Comparison of ENCODE assay signal across 8 cellular contexts in genomic region chr9:128733256-128733655, GRCh38. TPM values are rescaled to one million over a fixed set of nuclear protein-coding genes. Genes with fewer than 3 reads are reported as not detected.
A peak's percentile ranks its signal among the peaks of the same experiment; 100 is the strongest.
DNase-seq lines count a peak whose midpoint lies in the region; ATAC-seq and TF ChIP-seq lines count a peak whose summit lies in the region.

No MANE protein-coding gene starts in this region.

- no peaks in the 10 kb centered on the region for H3K9me3 ChIP-seq in lung (ENCODE audit: control insufficient read depth in 2 of 2, insufficient read depth in 1 of 2, low read length in 1 of 2)
- no peaks in the 10 kb centered on the region for H3K9me3 ChIP-seq in upper lobe of right lung

- ATAC-seq in lung (ENCODE audit: insufficient read depth, low FRiP score) = peak; percentile 85
- ATAC-seq in upper lobe of right lung = peak; percentile 92
- ATAC-seq in HG02981 (IDR thresholded peaks at IDR 0.05; ENCODE audit: unreplicated experiment) = no peak

- H3K4me3 ChIP-seq in LNCaP clone FGC (ENCODE audit: low read depth, low read length) = no peak overlapping the region
- H3K4me3 ChIP-seq in lung = no peak overlapping the region
- no peak overlapping the region for H3K4me3 ChIP-seq in upper lobe of right lung

- intact Hi-C loops in upper lobe of right lung (cut with DNase I) = no loop called here

- H3K27ac ChIP-seq in lung (ENCODE audit: low read depth in 1 of 2, low read length in 1 of 2) = peak overlapping the region in 1 of 2 donors; percentile 46
- H3K27ac ChIP-seq in upper lobe of right lung = no peak overlapping the region

- H3K4me1 ChIP-seq in lung (ENCODE audit: control insufficient read depth in 2 of 2, insufficient read depth in 2 of 2, low read length in 2 of 2) = no peaks in the 10 kb centered on the region
- no peaks in the 10 kb centered on the region for H3K4me1 ChIP-seq in upper lobe of right lung

- TF ChIP-seq CTCF in LNCaP clone FGC (IDR thresholded peaks at IDR 0.05; ENCODE audit: control insufficient read depth, extremely low read depth, insufficient read depth) = peak; percentile 70
- TF ChIP-seq CTCF in lung (IDR thresholded peaks at IDR 0.05; ENCODE audit: control extremely low read depth, extremely low read depth) = peak; percentile 17
- TF ChIP-seq CTCF in upper lobe of right lung (IDR thresholded peaks at IDR 0.05) = peak; percentile 56

- peak; percentile 85 for DNase-seq in EL
- DNase-seq in LNCaP clone FGC (ENCODE audit: low read depth) = peak; percentile 10
- DNase-seq in RKO (ENCODE audit: low spot score) = peak; percentile 98
- peak; percentile 47 to 87 for DNase-seq in dermis microvascular lymphatic vessel endothelial cell (ENCODE audit: low read depth in 2 of 2)
- DNase-seq in lung (ENCODE audit: low spot score) = peak; percentile 74
- DNase-seq in upper lobe of right lung = peak; percentile 78
- no peak for DNase-seq in T-helper 9 cell

- H3K36me3 ChIP-seq in lung (ENCODE audit: control insufficient read depth in 2 of 2, insufficient read depth in 2 of 2, low read length in 2 of 2) = peaks cover 10 to 29% of the 10 kb centered on the region in 2 donors
- peaks cover 19% of the 10 kb centered on the region for H3K36me3 ChIP-seq in upper lobe of right lung

- no peaks in the 10 kb centered on the region for H3K27me3 ChIP-seq in lung (ENCODE audit: control insufficient read depth, insufficient read depth)
- no peaks in the 10 kb centered on the region for H3K27me3 ChIP-seq in upper lobe of right lung

- whole genome bisulfite sequencing in lung, 2 donors = 40 to 44% methylated on average over 9 of the region's 9 CpGs

RNA-seq across cellular contexts. Expression of gene ZDHHC12, which starts 9.3 kb away (rescaled TPM):
- total RNA-seq in dermis microvascular lymphatic vessel endothelial cell (46.1 and 55.5 TPM in 2 replicates), lung (10 to 100 TPM; 22.6 to 49.5 TPM), upper lobe of right lung (28.2 TPM)
- 100 to 1,000 TPM in 1 of 2 donors, 10 to 100 TPM in 1; 77.4 to 103 TPM for polyA plus RNA-seq in lung

RNA-seq across cellular contexts. Expression of gene PKN3, which starts 31.0 kb away (rescaled TPM):
- 10.2 and 12.1 TPM in 2 replicates for total RNA-seq in dermis microvascular lymphatic vessel endothelial cell
- 10 to 100 TPM in 1 of 2 donors, 1 to 10 TPM in 1; 4.1 to 19.3 TPM for total RNA-seq in lung
- polyA plus RNA-seq in lung = 10 to 100 TPM in 1 of 2 donors, 1 to 10 TPM in 1; 8.6 to 13.0 TPM
- 13.4 TPM for total RNA-seq in upper lobe of right lung

RNA-seq across cellular contexts. Expression of gene ZER1, which starts 38.5 kb away (rescaled TPM):
- 10.4 and 19.8 TPM in 2 replicates for total RNA-seq in dermis microvascular lymphatic vessel endothelial cell
- total RNA-seq in lung = 10 to 100 TPM; 36.5 to 39.0 TPM
- polyA plus RNA-seq in lung = 10 to 100 TPM; 17.6 to 20.2 TPM
- total RNA-seq in upper lobe of right lung = 32.0 TPM

RNA-seq across cellular contexts. Expression of gene SET, which starts 44.2 kb away (rescaled TPM):
- total RNA-seq in dermis microvascular lymphatic vessel endothelial cell = 253 and 370 TPM in 2 replicates
- total RNA-seq in lung = 100 to 1,000 TPM; 232 to 364 TPM
- polyA plus RNA-seq in lung = 100 to 1,000 TPM in 1 of 2 donors, 10 to 100 TPM in 1; 98.0 to 146 TPM
- total RNA-seq in upper lobe of right lung = 227 TPM

RNA-seq across cellular contexts. Expression of gene TBC1D13, which starts 53.8 kb away (rescaled TPM):
- total RNA-seq in dermis microvascular lymphatic vessel endothelial cell (9.6 and 16.7 TPM in 2 replicates), lung (10 to 100 TPM in 1 of 2 donors, 1 to 10 TPM in 1; 9.7 to 27.7 TPM), upper lobe of right lung (27.1 TPM)
- 10 to 100 TPM; 14.0 to 14.3 TPM for polyA plus RNA-seq in lung

Comparison
In these comparisons a context has a peak if more than half of its experiments do, and no peak if none do; other contexts are left out.
1. CTCF ChIP-seq: peak in every context shown above with its lines; median percentile 70 in LNCaP clone FGC; 56 in upper lobe of right lung; 17 in lung.